12 cellular contexts compared by ENCODE assay signal in genomic region chr2:144943986-144944385, GRCh38.
A peak's percentile ranks its signal among the peaks of the same experiment; 100 is the strongest.
DNase-seq lines count a peak whose midpoint lies in the region; ATAC-seq, FAIRE-seq and TF ChIP-seq lines count a peak whose summit lies in the region.
"Had no signal": no experiment of that assay in that cellular context is flagged by ENCODE, and none has a peak within 500 bp of the region (broad histone marks: within the 10 kb centered on the region; RNA-seq: fewer than 3 reads in every experiment).

No MANE protein-coding gene starts in this region.

- TF ChIP-seq EP300 in esophagus muscularis mucosa (IDR thresholded peaks at IDR 0.05), result no peak

- H3K4me3 ChIP-seq in astrocyte of the spinal cord (ENCODE audit: low read depth, low read length) (no peak overlapping the region), esophagus muscularis mucosa (no peak overlapping the region)
- H3K4me3 ChIP-seq: skin epidermis had no signal

- no peak for TF ChIP-seq CTCF in astrocyte of the spinal cord (IDR thresholded peaks at IDR 0.05; ENCODE audit: low read depth, low read length)
- TF ChIP-seq CTCF in esophagus muscularis mucosa (IDR thresholded peaks at IDR 0.05), result no peak

- ATAC-seq in HG02588 (IDR thresholded peaks at IDR 0.05; ENCODE audit: unreplicated experiment) (no peak), left colon (no peak)
- ATAC-seq: stimulated activated naive CD8-positive, alpha-beta T cell treated with anti-CD3 and anti-CD28 coated beads, Interleukin-15, amount 100 ng/mL, for 72 hours had no signal

- 60% methylated on average over 2 of the region's 2 CpGs for WGBS in esophagus muscularis mucosa

- peak; percentile 23 for DNase-seq in HTR-8/SVneo (ENCODE audit: insufficient read length, low spot score)
- DNase-seq in astrocyte of the spinal cord (ENCODE audit: low read depth, low spot score), result peak; percentile 59
- DNase-seq in foreskin melanocyte, result peak; percentile 63
- no peak for DNase-seq in mucosa of gallbladder (ENCODE audit: low spot score)
- no peak for DNase-seq in left colon
- no peak for DNase-seq in esophagus muscularis mucosa (ENCODE audit: extremely low spot score)
- DNase-seq: activated gamma-delta T cell; Caco-2; H9; stimulated activated naive CD8-positive, alpha-beta T cell treated with anti-CD3 and anti-CD28 coated beads, Interleukin-15, amount 100 ng/mL, for 72 hours had no signal

- no peak for TF ChIP-seq POLR2A in esophagus muscularis mucosa (IDR thresholded peaks at IDR 0.05; ENCODE audit: low read depth)

- no peak for FAIRE-seq in HTR-8/SVneo (lab: Jason Lieb, UNC)

- no peak overlapping the region for H3K27ac ChIP-seq in esophagus muscularis mucosa (replicated peaks in 1 of 4)

- H3K9me3 ChIP-seq in esophagus muscularis mucosa, result no peaks in the 10 kb centered on the region
- H3K9me3 ChIP-seq: Caco-2 had no signal

- no peaks in the 10 kb centered on the region for H3K27me3 ChIP-seq in esophagus muscularis mucosa

- in situ Hi-C loops in astrocyte of the spinal cord (cut with HindIII; ENCODE audit: low sequenced_read_pairs), result no loop called here

- no peaks in the 10 kb centered on the region for H3K36me3 ChIP-seq in esophagus muscularis mucosa

- intact Hi-C loops in left colon (cut with DNase I, micrococcal nuclease), result no loop called here
- intact Hi-C loops in esophagus muscularis mucosa (cut with DNase I), result no loop called here

- H3K4me1 ChIP-seq in esophagus muscularis mucosa, result peaks cover 2 to 27% (median 18%) of the 10 kb centered on the region in 4 donors
- H3K4me1 ChIP-seq: Caco-2 had no signal

Comparison
In these comparisons a context has a peak if more than half of its experiments do, and no peak if none do; other contexts are left out.
1. DNase-seq: peak in HTR-8/SVneo (single experiment), astrocyte of the spinal cord (single experiment) and foreskin melanocyte (single experiment); none in mucosa of gallbladder (single experiment), left colon (0 of 2) and esophagus muscularis mucosa (single experiment).